In the genomic region with DNA sequence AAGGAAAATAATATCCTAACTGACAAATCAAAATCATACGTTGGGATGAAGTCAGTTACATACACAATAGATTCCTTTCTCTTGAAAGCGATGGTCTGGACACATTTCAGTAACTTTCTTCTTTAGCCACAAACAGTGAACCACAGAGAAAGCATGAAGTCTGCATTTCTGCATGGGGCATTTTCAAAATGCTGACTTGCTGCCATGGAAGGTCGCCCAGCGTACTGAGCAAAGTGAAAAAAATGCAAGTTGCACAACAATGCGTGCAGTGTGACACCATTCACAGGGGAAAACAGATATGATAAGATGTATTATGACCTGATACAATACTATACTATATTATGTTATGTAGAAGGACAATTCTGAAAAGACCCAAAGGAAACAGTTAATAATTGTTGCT, we compare ENCODE assay signal across 1 cellular context.
TF ChIP-seq lines count a peak whose summit lies in the region.

No MANE protein-coding gene starts in this region.

TF ChIP-seq in liver, 16 proteins besides CTCF, POLR2A, EP300 and RAD21 (continued from another document):
- TF ChIP-seq NR2F2 (IDR thresholded peaks at IDR 0.05), result no peak
- TF ChIP-seq RXRA (IDR thresholded peaks at IDR 0.05), result peak in 1 of 2 donors; percentile 37
- TF ChIP-seq FOXA2 (IDR thresholded peaks at IDR 0.05), result no peak
- peak in 1 of 2 donors; percentile 24 for TF ChIP-seq EGR1 (IDR thresholded peaks at IDR 0.05; ENCODE audit: low read depth in 2 of 2)
